Comparison of ENCODE assay signal across 1 cellular context in the genomic region with DNA sequence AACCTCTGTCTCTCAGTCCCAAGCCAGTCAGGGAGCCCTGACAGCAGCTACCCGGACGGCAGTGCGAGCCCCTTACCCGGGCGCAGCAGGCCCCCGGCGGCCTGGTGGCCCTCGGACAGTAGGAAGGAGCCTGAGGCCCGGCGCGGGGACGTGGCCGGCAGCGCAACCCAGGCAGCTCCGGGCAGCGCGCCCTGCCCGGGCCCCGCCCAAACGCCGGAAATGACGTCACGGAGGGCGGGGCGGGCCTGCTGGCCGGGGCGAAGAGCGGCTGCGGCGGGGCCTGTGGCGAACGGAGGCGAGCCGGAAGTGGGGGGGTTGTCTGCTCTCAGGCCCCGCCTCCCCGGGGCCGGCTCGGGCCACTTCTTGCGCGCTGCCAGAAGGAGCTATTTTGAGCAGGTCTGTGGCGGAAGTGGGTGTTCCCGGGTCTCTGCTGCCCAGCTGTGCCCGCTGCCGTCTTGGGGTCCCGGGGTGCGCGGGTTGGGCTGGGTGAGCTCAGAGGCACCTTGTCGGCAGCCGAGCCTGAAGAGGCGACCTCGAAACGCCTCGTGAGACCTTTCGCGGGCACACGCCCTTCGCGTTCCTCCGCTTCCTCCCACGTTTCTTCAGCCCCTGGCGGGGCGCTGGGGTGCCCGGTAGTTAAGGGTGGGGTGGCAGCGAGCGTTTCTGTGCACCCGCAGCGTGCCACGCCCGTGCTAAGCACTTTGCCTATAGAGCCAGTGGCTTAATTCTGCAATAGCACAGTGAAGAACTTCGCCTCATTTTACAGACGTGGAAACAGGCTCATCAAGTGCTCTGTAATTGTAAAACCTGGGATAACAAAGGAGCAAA.
TF ChIP-seq lines count a peak whose summit lies in the region.

Gene C11orf24, minus strand, starts transcription at position 193 of the 828 bp plus-strand sequence. CDS start 8,206 bp downstream, outside the sequence.

TF ChIP-seq in HepG2, 621 proteins besides CTCF, POLR2A, EP300 and RAD21 (continued from another document and continues in another):
- TF ChIP-seq LRRFIP1 (CRISPR knock-in tag; conservative IDR thresholded peaks at IDR 0.05) (no peak), ZNF101 (CRISPR knock-in tag; IDR thresholded peaks at IDR 0.05; ENCODE audit: borderline replicate concordance, low read depth) (no peak), GFI1 (CRISPR knock-in tag; IDR thresholded peaks at IDR 0.05; ENCODE audit: borderline replicate concordance) (no peak; the same call in 1 of the 2 replicates), E2F5 (CRISPR knock-in tag; conservative IDR thresholded peaks at IDR 0.05) (no peak), ZC3H13 (CRISPR knock-in tag; IDR thresholded peaks at IDR 0.05) (no peak), ZNF674 (CRISPR knock-in tag; IDR thresholded peaks at IDR 0.05; ENCODE audit: low read depth) (no peak), EED (CRISPR knock-in tag; IDR thresholded peaks at IDR 0.05) (no peak; the same call in 1 of the 2 replicates), HMGA1 (CRISPR knock-in tag; conservative IDR thresholded peaks at IDR 0.05) (no peak), AGO2 (optimal IDR thresholded peaks at IDR 0.05; ENCODE audit: low read depth, low read length) (peak; percentile 71), KDM3A (CRISPR knock-in tag; IDR thresholded peaks at IDR 0.05; ENCODE audit: low read depth) (no peak), ZNF777 (CRISPR knock-in tag; IDR thresholded peaks at IDR 0.05) (peak; percentile 63), NFKBIZ (CRISPR knock-in tag; IDR thresholded peaks at IDR 0.05) (no peak), TRIM24 (CRISPR knock-in tag; IDR thresholded peaks at IDR 0.05) (no peak), SOX13 (IDR thresholded peaks at IDR 0.05) (no peak), SOX13 (CRISPR knock-in tag; conservative IDR thresholded peaks at IDR 0.05 in 1 of 2, IDR thresholded peaks at IDR 0.05 in 1 of 2) (no peak), DR1 (CRISPR knock-in tag; IDR thresholded peaks at IDR 0.05) (peak; percentile 60), ZNF766 (CRISPR knock-in tag; IDR thresholded peaks at IDR 0.05; ENCODE audit: borderline replicate concordance) (no peak; the same call in 1 of the 2 replicates), ZMYM4 (CRISPR knock-in tag; IDR thresholded peaks at IDR 0.05) (peak; percentile 70; the same call in 1 of the 2 replicates), ZNF543 (CRISPR knock-in tag; IDR thresholded peaks at IDR 0.05) (peak; percentile 60; the same call in 1 of the 2 replicates), ZSCAN9 (CRISPR knock-in tag; IDR thresholded peaks at IDR 0.05; ENCODE audit: borderline replicate concordance) (no peak), SRY (CRISPR knock-in tag; IDR thresholded peaks at IDR 0.05) (0 out of 2 replicates have a peak, but pooled peaks have one; percentile 19), CAMTA2 (CRISPR knock-in tag; IDR thresholded peaks at IDR 0.05; ENCODE audit: borderline replicate concordance) (no peak), ZBTB44 (CRISPR knock-in tag; IDR thresholded peaks at IDR 0.05) (no peak), POGZ (CRISPR knock-in tag; IDR thresholded peaks at IDR 0.05) (0 out of 2 replicates have a peak, but pooled peaks have one; percentile 36), MYPOP (CRISPR knock-in tag; IDR thresholded peaks at IDR 0.05) (peak; percentile 54; the same call in 1 of the 2 replicates), ZKSCAN1 (IDR thresholded peaks at IDR 0.05; ENCODE audit: low read length) (no peak), ZNF660 (CRISPR knock-in tag; IDR thresholded peaks at IDR 0.05; ENCODE audit: borderline replicate concordance, low read depth) (0 out of 2 replicates have a peak, but pooled peaks have one; percentile 53), ZNF160 (CRISPR knock-in tag; IDR thresholded peaks at IDR 0.05) (no peak; the same call in none of the 2 replicates), PCBP2 (optimal IDR thresholded peaks at IDR 0.05; ENCODE audit: low read depth, low read length, poor library complexity, severe bottlenecking) (no peak), ZNF782 (CRISPR knock-in tag; IDR thresholded peaks at IDR 0.05; ENCODE audit: borderline replicate concordance) (0 out of 2 replicates have a peak, but pooled peaks have one; percentile 35), ARNT (IDR thresholded peaks at IDR 0.05) (no peak), CREM (IDR thresholded peaks at IDR 0.05) (no peak), CREM (CRISPR knock-in tag; IDR thresholded peaks at IDR 0.05) (no peak), SSRP1 (CRISPR knock-in tag; IDR thresholded peaks at IDR 0.05) (no peak), NFYB (CRISPR knock-in tag; IDR thresholded peaks at IDR 0.05) (peak; percentile 70), HNRNPUL1 (IDR thresholded peaks at IDR 0.05; ENCODE audit: low read depth, low read length) (no peak), FOSL2 (CRISPR knock-in tag; IDR thresholded peaks at IDR 0.05) (peak; percentile 4; the same call in 1 of the 2 replicates), KDM1A (CRISPR knock-in tag; IDR thresholded peaks at IDR 0.05) (no peak), ZFP41 (CRISPR knock-in tag; IDR thresholded peaks at IDR 0.05; ENCODE audit: borderline replicate concordance) (0 out of 2 replicates have a peak, but pooled peaks have one; percentile 24), NR2F2 (IDR thresholded peaks at IDR 0.05; ENCODE audit: borderline replicate concordance, low read depth) (no peak), ZFX (CRISPR knock-in tag; IDR thresholded peaks at IDR 0.05; ENCODE audit: low read depth) (peak; percentile 95), PRPF4 (IDR thresholded peaks at IDR 0.05; ENCODE audit: low read depth, low read length, poor library complexity, severe bottlenecking) (no peak), ZFYVE20 (CRISPR knock-in tag; IDR thresholded peaks at IDR 0.05; ENCODE audit: borderline replicate concordance, low read depth) (no peak; the same call in 1 of the 2 replicates), ZNF691 (CRISPR knock-in tag; IDR thresholded peaks at IDR 0.05; ENCODE audit: borderline replicate concordance, low read depth) (no peak), RBM22 (optimal IDR thresholded peaks at IDR 0.05; ENCODE audit: low read length) (no peak), ETV5 (CRISPR knock-in tag; IDR thresholded peaks at IDR 0.05; ENCODE audit: borderline replicate concordance) (peak; percentile 90), SMARCE1 (IDR thresholded peaks at IDR 0.05; ENCODE audit: borderline replicate concordance) (no peak)
- TF ChIP-seq, protein P1, sequence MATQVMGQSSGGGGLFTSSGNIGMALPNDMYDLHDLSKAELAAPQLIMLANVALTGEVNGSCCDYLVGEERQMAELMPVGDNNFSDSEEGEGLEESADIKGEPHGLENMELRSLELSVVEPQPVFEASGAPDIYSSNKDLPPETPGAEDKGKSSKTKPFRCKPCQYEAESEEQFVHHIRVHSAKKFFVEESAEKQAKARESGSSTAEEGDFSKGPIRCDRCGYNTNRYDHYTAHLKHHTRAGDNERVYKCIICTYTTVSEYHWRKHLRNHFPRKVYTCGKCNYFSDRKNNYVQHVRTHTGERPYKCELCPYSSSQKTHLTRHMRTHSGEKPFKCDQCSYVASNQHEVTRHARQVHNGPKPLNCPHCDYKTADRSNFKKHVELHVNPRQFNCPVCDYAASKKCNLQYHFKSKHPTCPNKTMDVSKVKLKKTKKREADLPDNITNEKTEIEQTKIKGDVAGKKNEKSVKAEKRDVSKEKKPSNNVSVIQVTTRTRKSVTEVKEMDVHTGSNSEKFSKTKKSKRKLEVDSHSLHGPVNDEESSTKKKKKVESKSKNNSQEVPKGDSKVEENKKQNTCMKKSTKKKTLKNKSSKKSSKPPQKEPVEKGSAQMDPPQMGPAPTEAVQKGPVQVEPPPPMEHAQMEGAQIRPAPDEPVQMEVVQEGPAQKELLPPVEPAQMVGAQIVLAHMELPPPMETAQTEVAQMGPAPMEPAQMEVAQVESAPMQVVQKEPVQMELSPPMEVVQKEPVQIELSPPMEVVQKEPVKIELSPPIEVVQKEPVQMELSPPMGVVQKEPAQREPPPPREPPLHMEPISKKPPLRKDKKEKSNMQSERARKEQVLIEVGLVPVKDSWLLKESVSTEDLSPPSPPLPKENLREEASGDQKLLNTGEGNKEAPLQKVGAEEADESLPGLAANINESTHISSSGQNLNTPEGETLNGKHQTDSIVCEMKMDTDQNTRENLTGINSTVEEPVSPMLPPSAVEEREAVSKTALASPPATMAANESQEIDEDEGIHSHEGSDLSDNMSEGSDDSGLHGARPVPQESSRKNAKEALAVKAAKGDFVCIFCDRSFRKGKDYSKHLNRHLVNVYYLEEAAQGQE (IDR thresholded peaks at IDR 0.05; ENCODE audit: borderline replicate concordance in 1 of 2, low read depth in 1 of 2, low read length in 2 of 2), result peak in 1 of 2 experiments; percentile 41; a peak in 1 of 4 replicates
- TF ChIP-seq, protein P2, sequence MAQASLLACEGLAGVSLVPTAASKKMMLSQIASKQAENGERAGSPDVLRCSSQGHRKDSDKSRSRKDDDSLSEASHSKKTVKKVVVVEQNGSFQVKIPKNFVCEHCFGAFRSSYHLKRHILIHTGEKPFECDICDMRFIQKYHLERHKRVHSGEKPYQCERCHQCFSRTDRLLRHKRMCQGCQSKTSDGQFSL (CRISPR knock-in tag; IDR thresholded peaks at IDR 0.05), result peak; percentile 98
- TF ChIP-seq, protein P3, sequence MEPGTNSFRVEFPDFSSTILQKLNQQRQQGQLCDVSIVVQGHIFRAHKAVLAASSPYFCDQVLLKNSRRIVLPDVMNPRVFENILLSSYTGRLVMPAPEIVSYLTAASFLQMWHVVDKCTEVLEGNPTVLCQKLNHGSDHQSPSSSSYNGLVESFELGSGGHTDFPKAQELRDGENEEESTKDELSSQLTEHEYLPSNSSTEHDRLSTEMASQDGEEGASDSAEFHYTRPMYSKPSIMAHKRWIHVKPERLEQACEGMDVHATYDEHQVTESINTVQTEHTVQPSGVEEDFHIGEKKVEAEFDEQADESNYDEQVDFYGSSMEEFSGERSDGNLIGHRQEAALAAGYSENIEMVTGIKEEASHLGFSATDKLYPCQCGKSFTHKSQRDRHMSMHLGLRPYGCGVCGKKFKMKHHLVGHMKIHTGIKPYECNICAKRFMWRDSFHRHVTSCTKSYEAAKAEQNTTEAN (CRISPR knock-in tag; conservative IDR thresholded peaks at IDR 0.05), result peak; percentile 45
- TF ChIP-seq, protein P4, sequence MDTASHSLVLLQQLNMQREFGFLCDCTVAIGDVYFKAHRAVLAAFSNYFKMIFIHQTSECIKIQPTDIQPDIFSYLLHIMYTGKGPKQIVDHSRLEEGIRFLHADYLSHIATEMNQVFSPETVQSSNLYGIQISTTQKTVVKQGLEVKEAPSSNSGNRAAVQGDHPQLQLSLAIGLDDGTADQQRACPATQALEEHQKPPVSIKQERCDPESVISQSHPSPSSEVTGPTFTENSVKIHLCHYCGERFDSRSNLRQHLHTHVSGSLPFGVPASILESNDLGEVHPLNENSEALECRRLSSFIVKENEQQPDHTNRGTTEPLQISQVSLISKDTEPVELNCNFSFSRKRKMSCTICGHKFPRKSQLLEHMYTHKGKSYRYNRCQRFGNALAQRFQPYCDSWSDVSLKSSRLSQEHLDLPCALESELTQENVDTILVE (CRISPR knock-in tag; IDR thresholded peaks at IDR 0.05), result no peak; the same call in 1 of the 2 replicates
